In genomic region chr12:55893723-55894122, GRCh38 we compare ENCODE assay signal across 10 cellular contexts. TPM values are rescaled to one million over a fixed set of nuclear protein-coding genes. Genes with fewer than 3 reads are reported as not detected.
"Had no signal": no experiment of that assay in that cellular context is flagged by ENCODE, and none has a peak within 500 bp of the region (broad histone marks: within the 10 kb centered on the region; RNA-seq: fewer than 3 reads in every experiment).

No MANE protein-coding gene starts in this region.

- FAIRE-seq: H1, H54, HTR-8/SVneo had no signal

- DNase-seq: H9, HCEC 1CT, IMR-90, KBM-7 had no signal

- H3K4me3 ChIP-seq: GM23338 had no signal

- H3K27ac ChIP-seq: KMS-11 had no signal

- H3K4me2 ChIP-seq: GM23338, KMS-11 had no signal

- H2AFZ ChIP-seq: GM23338 had no signal

- ATAC-seq: GM23338 had no signal

- H3K9ac ChIP-seq: KMS-11 had no signal

RNA-seq across cellular contexts. Expression of gene MMP19, which starts 51.0 kb away (rescaled TPM):
- total RNA-seq: HT-29 had no signal
